Comparison of ENCODE assay signal across 27 cellular contexts in genomic region chr3:67977762-67978161, GRCh38.
"Had no signal": no experiment of that assay in that cellular context is flagged by ENCODE, and none has a peak within 500 bp of the region (broad histone marks: within the 10 kb centered on the region; RNA-seq: fewer than 3 reads in every experiment).

No MANE protein-coding gene starts in this region.

- H3K36me3 ChIP-seq: stomach, suprapubic skin, thoracic aorta, thyroid gland, tibial artery, tibial nerve, transverse colon, upper lobe of left lung, upper lobe of right lung, uterus, vagina had no signal

- H3K4me1 ChIP-seq: stomach, suprapubic skin, testis, thyroid gland, tibial artery, tibial nerve, transverse colon, upper lobe of left lung, upper lobe of right lung, uterus, vagina had no signal

- H3K27ac ChIP-seq: stomach, suprapubic skin, testis, thoracic aorta, thyroid gland, tibial artery, tibial nerve, transverse colon, upper lobe of left lung, upper lobe of right lung, uterus, vagina had no signal

- FAIRE-seq: urothelium cell line had no signal

- H3K4me3 ChIP-seq: stomach, suprapubic skin, testis, thoracic aorta, thyroid gland, tibial artery, tibial nerve, transverse colon, upper lobe of left lung, upper lobe of right lung, uterus, vagina had no signal

- H3K27me3 ChIP-seq: stomach, suprapubic skin, testis, thyroid gland, tibial artery, tibial nerve, transverse colon, upper lobe of left lung, upper lobe of right lung, uterus, vagina had no signal

- ATAC-seq: stimulated activated effector memory CD8-positive, alpha-beta T cell treated with anti-CD3 and anti-CD28 coated beads, Interleukin-12 subunit alpha, Interleukin-12 subunit beta, amount 100 ng/mL, for 72 hours; stimulated activated memory B cell treated with anti-CD40 and anti-IgM and Interleukin-4, amounts not matched to agents 10 μg/mL and 1 μg/mL and 100 μg/mL, for 72 hours; stimulated activated naive B cell treated with anti-CD40 and anti-IgM and Interleukin-4, amounts not matched to agents 10 μg/mL and 1 μg/mL and 100 μg/mL, for 72 hours; stimulated activated naive CD8-positive, alpha-beta T cell treated with anti-CD3 and anti-CD28 coated beads, Interleukin-15, amount 100 ng/mL, for 72 hours; stimulated activated naive CD8-positive, alpha-beta T cell treated with anti-CD3 and anti-CD28 coated beads, Interleukin-15, Interleukin-2, amounts not matched to agents 100 U/mL and 50 U/mL, for 24 hours; upper lobe of right lung had no signal

- DNase-seq: stimulated activated CD4-positive, alpha-beta T cell treated with anti-CD3 and anti-CD28 coated beads, Interleukin-2, amount 100 ng/mL, for 48 hours; stimulated activated CD4-positive, alpha-beta T cell treated with anti-CD3 and anti-CD28 coated beads, Interleukin-4, amount 100 ng/mL, for 1 hour; stimulated activated CD4-positive, alpha-beta T cell treated with anti-CD3 and anti-CD28 coated beads, Interleukin-4, amount 100 ng/mL, for 24 hours; stimulated activated CD4-positive, alpha-beta T cell treated with anti-CD3 and anti-CD28 coated beads, Interleukin-4, amount 100 ng/mL, for 4 hours; stimulated activated CD8-positive, alpha-beta memory T cell treated with anti-CD3 and anti-CD28 coated beads, Interleukin-4, amount 100 ng/mL, for 48 hours; stimulated activated naive B cell treated with anti-CD40 and anti-IgM and Interleukin-4, amounts not matched to agents 10 μg/mL and 1 μg/mL and 100 μg/mL, for 72 hours; stimulated activated naive CD4-positive, alpha-beta T cell; stimulated activated naive CD4-positive, alpha-beta T cell treated with Interleukin-2 at 50 U/mL for 16 hours; stimulated activated naive CD8-positive, alpha-beta T cell treated with anti-CD3 and anti-CD28 coated beads, Interleukin-15, amount 100 ng/mL, for 72 hours; stimulated activated naive CD8-positive, alpha-beta T cell treated with anti-CD3 and anti-CD28 coated beads, Interleukin-15, Interleukin-2, amounts not matched to agents 100 U/mL and 50 U/mL, for 24 hours; stomach; substantia nigra; testis; thyroid gland; tibial artery; transverse colon; trophoblast cell; upper lobe of left lung; upper lobe of right lung; uterus had no signal

- H3K9me3 ChIP-seq: stomach, suprapubic skin, testis, thoracic aorta, thyroid gland, tibial artery, tibial nerve, transverse colon, upper lobe of left lung, upper lobe of right lung, uterus, vagina had no signal
